In the genomic region with DNA sequence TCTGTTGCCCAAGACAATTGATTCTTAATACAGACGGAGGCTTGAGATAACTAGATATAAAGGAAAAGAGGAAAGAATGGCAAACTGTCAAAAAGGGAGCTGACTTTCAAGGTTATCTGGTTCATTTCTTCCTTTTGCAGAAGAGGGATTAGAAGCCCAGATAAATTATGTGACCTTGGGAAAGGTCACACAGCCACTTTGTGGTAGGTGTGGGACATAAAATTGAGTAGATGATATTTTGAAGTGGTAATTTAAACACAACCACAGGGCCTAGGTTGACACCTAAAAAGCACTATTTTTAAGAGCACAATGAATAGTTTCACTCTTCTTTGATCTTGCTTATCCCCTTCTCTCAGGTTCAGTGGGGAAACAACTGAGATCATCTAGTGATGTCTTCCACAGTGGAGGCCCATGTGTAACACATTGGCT, we compare ENCODE assay signal across 10 cellular contexts. TPM values are rescaled to one million over a fixed set of nuclear protein-coding genes. Genes with fewer than 3 reads are reported as not detected.
A peak's percentile ranks its signal among the peaks of the same experiment; 100 is the strongest.
DNase-seq lines count a peak whose midpoint lies in the region; ATAC-seq lines count a peak whose summit lies in the region.
"Had no signal": no experiment of that assay in that cellular context is flagged by ENCODE, and none has a peak within 500 bp of the region (broad histone marks: within the 10 kb centered on the region; RNA-seq: fewer than 3 reads in every experiment).

No MANE protein-coding gene starts in this region.

- H3K9me3 ChIP-seq in BLaER1 (peaks cover 5% of the 10 kb centered on the region; the same call in 1 of the 2 replicates), GM23248 (ENCODE audit: low read depth) (no peaks in the 10 kb centered on the region)

- H3K4me3 ChIP-seq in BLaER1 (no peak overlapping the region), GM23248 (no peak overlapping the region)

- peak overlapping the region; percentile 79 to 87 for H3K27ac Mint-ChIP-seq in activated naive CD4-positive, alpha-beta T cell treated with anti-CD3 and anti-CD28 coated beads, Interleukin-2, amount 50 U/mL, for 72 hours

- H3K9ac ChIP-seq in BLaER1 (0 out of 2 replicates have a peak overlapping the region, but pooled peaks have one; percentile 66), GM23248 (no peak overlapping the region)

- no peaks in the 10 kb centered on the region for H3F3A ChIP-seq in GM23248 (ENCODE audit: insufficient read depth)

- H2AFZ ChIP-seq in GM23248 = no peak overlapping the region

- no peaks in the 10 kb centered on the region for H4K20me1 ChIP-seq in BLaER1
- no peaks in the 10 kb centered on the region for H4K20me1 ChIP-seq in GM23248 (ENCODE audit: insufficient read depth)

- no peaks in the 10 kb centered on the region for H3K79me2 ChIP-seq in GM23248 (ENCODE audit: insufficient read depth)

- no peaks in the 10 kb centered on the region for H3K36me3 Mint-ChIP-seq in activated naive CD4-positive, alpha-beta T cell treated with anti-CD3 and anti-CD28 coated beads, Interleukin-2, amount 50 U/mL, for 72 hours

- H3K27me3 ChIP-seq in BLaER1 = no peaks in the 10 kb centered on the region
- H3K27me3 ChIP-seq in GM23248 (replicated peaks; ENCODE audit: insufficient read depth) = no peaks in the 10 kb centered on the region

- no peaks in the 10 kb centered on the region for H3K36me3 ChIP-seq in BLaER1
- H3K36me3 ChIP-seq in GM23248 (ENCODE audit: low read depth) = no peaks in the 10 kb centered on the region

- peaks cover 0 to 14% of the 10 kb centered on the region in 2 donors for H3K9me3 Mint-ChIP-seq in activated naive CD4-positive, alpha-beta T cell treated with anti-CD3 and anti-CD28 coated beads, Interleukin-2, amount 50 U/mL, for 72 hours

- DNase-seq in activated naive CD4-positive, alpha-beta T cell treated with anti-CD3 and anti-CD28 coated beads, Interleukin-2, amount 50 U/mL, for 72 hours (ENCODE audit: low spot score in 2 of 2) = no peak
- no peak for DNase-seq in GM23248
- DNase-seq: IMR-90; stimulated activated CD4-positive, alpha-beta T cell treated with anti-CD3 and anti-CD28 coated beads, Interleukin-2, amount 100 ng/mL, for 48 hours had no signal

- ATAC-seq in GM19043 (IDR thresholded peaks at IDR 0.05; ENCODE audit: low read depth, unreplicated experiment) (peak; percentile 30), HG03342 (IDR thresholded peaks at IDR 0.05; ENCODE audit: unreplicated experiment) (peak; percentile 51), GM19455 (IDR thresholded peaks at IDR 0.05; ENCODE audit: unreplicated experiment) (no peak), HG03521 (IDR thresholded peaks at IDR 0.05; ENCODE audit: unreplicated experiment) (no peak), GM21515 (IDR thresholded peaks at IDR 0.05; ENCODE audit: unreplicated experiment) (no peak)
- peak; percentile 90 to 97 for ATAC-seq in activated naive CD4-positive, alpha-beta T cell treated with anti-CD3 and anti-CD28 coated beads, Interleukin-2, amount 50 U/mL, for 72 hours

- H3K4me2 ChIP-seq in BLaER1 (peak overlapping the region; percentile 94), GM23248 (ENCODE audit: unreplicated experiment) (no peak overlapping the region)

- in situ Hi-C loops in GM23248 (cut with MboI) = no loop called here

- H3K27ac ChIP-seq in BLaER1 (peak overlapping the region; percentile 79), GM23248 (no peak overlapping the region)

- 27 to 38% methylated on average over 1 of the region's 1 CpG for WGBS in GM23248 (ENCODE audit: low coverage in 1 of 2, low lambda C conversion rate in 2 of 2, missing lambda C conversion rate in 2 of 2), 2 experiments

- H3K4me1 ChIP-seq in BLaER1 (peaks cover 65% of the 10 kb centered on the region), GM23248 (ENCODE audit: insufficient read depth) (no peaks in the 10 kb centered on the region)

- H3K9me2 ChIP-seq in GM23248 (ENCODE audit: insufficient read depth) = no peaks in the 10 kb centered on the region

RNA-seq across cellular contexts. Expression of gene KIAA0040, which starts 16.9 kb away (rescaled TPM):
- 10 to 100 TPM; 21.2 to 23.4 TPM for total RNA-seq in activated naive CD4-positive, alpha-beta T cell treated with anti-CD3 and anti-CD28 coated beads, Interleukin-2, amount 50 U/mL, for 72 hours
- 0.22 TPM in 1 of 2 replicates, not detected in the other for total RNA-seq in GM23248 (2014; rRNA removed; shearing (Covaris generic))
- 0.04 and 0.08 TPM in 2 replicates for polyA plus RNA-seq in GM23248 (2016; fragmentation: Nextera tagmentation; extraction: Ambion mirVana)

Comparison
In these comparisons a context has a peak if more than half of its experiments do, and no peak if none do; other contexts are left out.
1. ATAC-seq: peak in GM19043 (single experiment), HG03342 (single experiment) and activated naive CD4-positive, alpha-beta T cell treated with anti-CD3 and anti-CD28 coated beads, Interleukin-2, amount 50 U/mL, for 72 hours (2 of 2); none in GM19455 (single experiment), HG03521 (single experiment) and GM21515 (single experiment).
2. RNA of gene KIAA0040, which starts 16.9 kb away (total RNA-seq): 21.2 to 23.4 TPM in activated naive CD4-positive, alpha-beta T cell treated with anti-CD3 and anti-CD28 coated beads, Interleukin-2, amount 50 U/mL, for 72 hours; 0.22 TPM in GM23248; every median in the first group is over 10 times any median in the second.